ENCODE assay signal across 11 cellular contexts in the genomic region with DNA sequence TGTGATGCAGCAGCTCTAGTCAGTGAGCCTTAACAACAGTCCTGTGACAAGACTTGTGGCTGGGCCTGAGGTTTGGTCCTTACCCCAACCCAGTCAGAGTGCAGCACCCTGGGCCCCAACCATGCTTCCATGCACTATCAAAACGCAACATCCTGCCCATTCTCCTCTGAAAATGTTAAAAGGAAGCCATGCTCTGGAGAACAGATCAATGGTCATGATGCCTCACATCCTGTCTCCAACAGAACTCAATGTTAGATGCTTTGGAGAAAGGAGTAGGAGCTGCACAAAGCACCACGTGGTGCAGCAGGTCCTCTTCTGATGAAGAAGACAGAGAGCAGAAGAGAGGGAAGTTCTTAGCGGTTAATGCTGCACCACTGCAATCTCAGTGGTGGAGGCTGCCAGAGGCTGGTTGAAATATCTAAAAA. TPM values are rescaled to one million over a fixed set of nuclear protein-coding genes. Genes with fewer than 3 reads are reported as not detected.
DNase-seq lines count a peak whose midpoint lies in the region; ATAC-seq and TF ChIP-seq lines count a peak whose summit lies in the region.
"Had no signal": no experiment of that assay in that cellular context is flagged by ENCODE, and none has a peak within 500 bp of the region (broad histone marks: within the 10 kb centered on the region; RNA-seq: fewer than 3 reads in every experiment).

No MANE protein-coding gene starts in this region.

- no peak overlapping the region for H2BK120ac ChIP-seq in neuronal stem cell (ENCODE audit: low read depth, low read length)

- H3K4me1 Mint-ChIP-seq in T-helper 2 cell treated with Interferon-gamma antibody and Interleukin-4, amounts not matched to agents 5 μg/mL and 100 μg/mL, for 36 hours (ENCODE audit: low read depth), result peaks cover 57% of the 10 kb centered on the region

- H3K4me3 ChIP-seq in neuronal stem cell (ENCODE audit: low read length in 2 of 2), result no peak overlapping the region
- no peak overlapping the region for H3K4me3 ChIP-seq in upper lobe of right lung
- H3K4me3 ChIP-seq: suprapubic skin had no signal

- no peak overlapping the region for H3K4ac ChIP-seq in neuronal stem cell (ENCODE audit: low read length)

- H2AK5ac ChIP-seq in neuronal stem cell (ENCODE audit: low read depth, low read length), result no peak overlapping the region

- peak; percentile 73 for DNase-seq in T-helper 2 cell treated with Interferon-gamma antibody and Interleukin-4, amounts not matched to agents 5 μg/mL and 100 μg/mL, for 36 hours (ENCODE audit: low spot score)
- DNase-seq in neuronal stem cell (ENCODE audit: low spot score) (no peak), cardiac septum (ENCODE audit: low spot score) (no peak), upper lobe of right lung (no peak)
- DNase-seq: KG1, T1000 had no signal

- no peak overlapping the region for H2AFZ ChIP-seq in neuronal stem cell (ENCODE audit: low read length)

- H3K27me3 Mint-ChIP-seq in T-helper 2 cell treated with Interferon-gamma antibody and Interleukin-4, amounts not matched to agents 5 μg/mL and 100 μg/mL, for 36 hours (ENCODE audit: low read depth), result no peaks in the 10 kb centered on the region

- H2BK5ac ChIP-seq in neuronal stem cell (ENCODE audit: low read length), result no peak overlapping the region

- no peaks in the 10 kb centered on the region for H3K9me3 Mint-ChIP-seq in T-helper 2 cell treated with Interferon-gamma antibody and Interleukin-4, amounts not matched to agents 5 μg/mL and 100 μg/mL, for 36 hours
- H3K9me3 Mint-ChIP-seq: nephron had no signal

- no peak overlapping the region for H3K4me2 ChIP-seq in neuronal stem cell (ENCODE audit: insufficient read depth, low read length, poor library complexity, severe bottlenecking)

- WGBS in neuronal stem cell (ENCODE audit: extremely low coverage in 2 of 2, insufficient read length in 2 of 2, insufficient replicate concordance in 1 of 2), 2 donors, result no CpG with 5 or more reads among the region's 3 CpGs

- TF ChIP-seq CTCF in upper lobe of right lung (IDR thresholded peaks at IDR 0.05), result no peak

- no peak overlapping the region for H3K9ac ChIP-seq in neuronal stem cell (ENCODE audit: low read depth, low read length, poor library complexity)

- H3K27me3 ChIP-seq in neuronal stem cell (ENCODE audit: control insufficient read depth in 3 of 3, insufficient read depth in 3 of 3, low read depth in 1 of 3, low read length in 3 of 3), result no peaks in the 10 kb centered on the region
- H3K27me3 ChIP-seq in upper lobe of right lung, result no peaks in the 10 kb centered on the region
- H3K27me3 ChIP-seq: suprapubic skin had no signal

- intact Hi-C loops in cardiac septum (cut with DNase I) (no loop called here), upper lobe of right lung (cut with DNase I) (no loop called here)

- peak overlapping the region; percentile 88 for H3K27ac Mint-ChIP-seq in T-helper 2 cell treated with Interferon-gamma antibody and Interleukin-4, amounts not matched to agents 5 μg/mL and 100 μg/mL, for 36 hours
- H3K27ac Mint-ChIP-seq: nephron had no signal

- no peak overlapping the region for H3K27ac ChIP-seq in neuronal stem cell (replicated peaks; ENCODE audit: low read length)
- no peak overlapping the region for H3K27ac ChIP-seq in upper lobe of right lung
- H3K27ac ChIP-seq: suprapubic skin had no signal

- peak overlapping the region; percentile 52 for H3K4me3 Mint-ChIP-seq in T-helper 2 cell treated with Interferon-gamma antibody and Interleukin-4, amounts not matched to agents 5 μg/mL and 100 μg/mL, for 36 hours
- H3K4me3 Mint-ChIP-seq: nephron had no signal

- H3K4me1 ChIP-seq in neuronal stem cell (ENCODE audit: control insufficient read depth in 2 of 2, insufficient read depth in 1 of 2, low read depth in 1 of 2, low read length in 2 of 2) (peaks cover 0 to 3% of the 10 kb centered on the region in 2 donors), upper lobe of right lung (peaks cover 21% of the 10 kb centered on the region)

- H3K79me1 ChIP-seq in neuronal stem cell (ENCODE audit: low read depth, low read length), result peaks cover 2% of the 10 kb centered on the region

- H3K18ac ChIP-seq in neuronal stem cell (ENCODE audit: low read length), result peak overlapping the region; percentile 65

- ATAC-seq in GM18909 (IDR thresholded peaks at IDR 0.05; ENCODE audit: poor library complexity, unreplicated experiment) (peak; percentile 30), HG02623 (IDR thresholded peaks at IDR 0.05; ENCODE audit: unreplicated experiment) (peak; percentile 35), GM19035 (IDR thresholded peaks at IDR 0.05; ENCODE audit: unreplicated experiment) (no peak), upper lobe of right lung (no peak)

- H4K91ac ChIP-seq in neuronal stem cell (ENCODE audit: low read depth, low read length, poor library complexity), result peak overlapping the region; percentile 27

- H3K9me3 ChIP-seq in neuronal stem cell (replicated peaks in 1 of 2; ENCODE audit: control insufficient read depth in 2 of 2, insufficient read depth in 1 of 2, low read depth in 1 of 2, low read length in 2 of 2), result no peaks in the 10 kb centered on the region
- H3K9me3 ChIP-seq in upper lobe of right lung, result no peaks in the 10 kb centered on the region
- H3K9me3 ChIP-seq: suprapubic skin had no signal

- peaks cover 8 to 15% of the 10 kb centered on the region in 2 donors for H3K36me3 ChIP-seq in neuronal stem cell (replicated peaks in 1 of 2; ENCODE audit: control insufficient read depth in 2 of 2, insufficient read depth in 2 of 2, low read length in 2 of 2)
- H3K36me3 ChIP-seq in upper lobe of right lung, result peaks cover 6% of the 10 kb centered on the region

- H3K14ac ChIP-seq in neuronal stem cell (ENCODE audit: low read length), result no peak overlapping the region

- no peak overlapping the region for H4K8ac ChIP-seq in neuronal stem cell (ENCODE audit: low read depth, low read length)

- H3K36me3 Mint-ChIP-seq in T-helper 2 cell treated with Interferon-gamma antibody and Interleukin-4, amounts not matched to agents 5 μg/mL and 100 μg/mL, for 36 hours (ENCODE audit: low read depth), result peaks cover 12% of the 10 kb centered on the region

- no peak overlapping the region for H2BK12ac ChIP-seq in neuronal stem cell (ENCODE audit: low read length)

- H2BK15ac ChIP-seq in neuronal stem cell (ENCODE audit: low read length), result no peak overlapping the region

- H3K23ac ChIP-seq in neuronal stem cell (ENCODE audit: low read depth, low read length, poor library complexity), result peak overlapping the region; percentile 52

RNA-seq across cellular contexts. Expression of a gene that starts 41.9 kb away (rescaled TPM):
- 13.2 TPM for polyA plus RNA-seq in neuronal stem cell (2013, experiment 1 of 2)
- polyA plus RNA-seq in neuronal stem cell (2013, experiment 2 of 2), result 14.0 TPM
- total RNA-seq in cardiac septum, result 10.3 TPM
- 24.2 TPM for total RNA-seq in upper lobe of right lung

Comparison
In these comparisons a context has a peak if more than half of its experiments do, and no peak if none do; other contexts are left out.
1. ATAC-seq: peak in GM18909 (single experiment) and HG02623 (single experiment); none in GM19035 (single experiment) and upper lobe of right lung (single experiment).